ENCODE assay signal across 21 cellular contexts in genomic region chr2:99156901-99157300, GRCh38. TPM values are rescaled to one million over a fixed set of nuclear protein-coding genes. Genes with fewer than 3 reads are reported as not detected.
DNase-seq lines count a peak whose midpoint lies in the region; ATAC-seq, FAIRE-seq and TF ChIP-seq lines count a peak whose summit lies in the region.
"Had no signal": no experiment of that assay in that cellular context is flagged by ENCODE, and none has a peak within 500 bp of the region (broad histone marks: within the 10 kb centered on the region; RNA-seq: fewer than 3 reads in every experiment).

No MANE protein-coding gene starts in this region.

- intact Hi-C loops in naive thymus-derived CD4-positive, alpha-beta T cell (cut with micrococcal nuclease) = loop anchor here (10.0 kb wide), 5 partner anchors 338 to 1492 kb away; partner anchors contain the start of genes ACTR1B (in 1 of the 2), C2orf92 (in 1 of the 2), COA5 (in 1 of the 2) and INPP4A (in 1 of the 2)
- intact Hi-C loops in Right ventricle myocardium superior (cut with DNase I) = no loop called here

- peak overlapping the region in 8 of 10 donors; percentile 11 to 79 (median 34) for H3K4me3 Mint-ChIP-seq in naive thymus-derived CD4-positive, alpha-beta T cell
- H3K4me3 Mint-ChIP-seq: stimulated activated naive CD8-positive, alpha-beta T cell treated with anti-CD3 and anti-CD28 coated beads, Interleukin-15, amount 100 ng/mL, for 72 hours had no signal

- H3K4me1 ChIP-seq in naive thymus-derived CD4-positive, alpha-beta T cell (ENCODE audit: control insufficient read depth in 2 of 2, insufficient read depth in 2 of 2, low read length in 2 of 2) = peaks cover 15 to 18% of the 10 kb centered on the region in 2 donors
- H3K4me1 ChIP-seq: SJCRH30 had no signal

- no peak for FAIRE-seq in GM12891 (lab: Jason Lieb, UNC)

- DNase-seq in NCI-H82 (lab: John Stamatoyannopoulos, UW) (peak; percentile 19), NCI-H82 treated with DMSO at 0.1 percent for 48 hours (lab: John Stamatoyannopoulos, UW; ENCODE audit: unreplicated experiment) (no peak), GM12891 (ENCODE audit: insufficient read length, low spot score) (no peak), NCI-H345 (lab: John Stamatoyannopoulos, UW) (no peak), Right ventricle myocardium superior (no peak)
- no peak for DNase-seq in naive thymus-derived CD4-positive, alpha-beta T cell
- DNase-seq: activated CD4-positive, alpha-beta T cell treated with anti-CD3 and anti-CD28 coated beads, Interleukin-2, amount 50 U/mL, for 1 hour; activated T-cell treated with anti-CD3 and anti-CD28 coated beads, Interleukin-2, amount 50 U/mL, for 48 hours; amniotic stem cell; cerebellar nuclear complex; islet precursor cell; mammary epithelial cell; NCI-H1930; NCI-H446 treated with DMSO at 0.1 percent for 48 hours; SJCRH30; stimulated activated naive CD8-positive, alpha-beta T cell treated with anti-CD3 and anti-CD28 coated beads, Interleukin-15, amount 100 ng/mL, for 72 hours; T-helper 9 cell had no signal

- POLR2A ChIA-PET in naive thymus-derived CD4-positive, alpha-beta T cell (lab: Charles Lee) = interaction anchor here (1.6 to 3.8 kb wide), 3 partner anchors 10 to 24 kb away, joined by 4 to 31 read pairs (median 14); partner anchors contain the start of genes C2orf15, MITD1 and MRPL30

- no peaks in the 10 kb centered on the region for H3K9me3 ChIP-seq in naive thymus-derived CD4-positive, alpha-beta T cell (ENCODE audit: control insufficient read depth in 2 of 3, low read length in 3 of 3)
- H3K9me3 ChIP-seq: SJCRH30 had no signal

- peaks cover 5 to 23% (median 10%) of the 10 kb centered on the region in 3 experiments for H3K36me3 ChIP-seq in naive thymus-derived CD4-positive, alpha-beta T cell (ENCODE audit: control insufficient read depth in 2 of 3, insufficient read depth in 3 of 3, low read length in 3 of 3)
- H3K36me3 ChIP-seq: SJCRH30 had no signal

- no peak for ATAC-seq in naive thymus-derived CD4-positive, alpha-beta T cell
- no peak for ATAC-seq in GM21786 (IDR thresholded peaks at IDR 0.05; ENCODE audit: unreplicated experiment)
- ATAC-seq in Right ventricle myocardium superior (ENCODE audit: poor library complexity) = no peak
- ATAC-seq: stimulated activated naive CD8-positive, alpha-beta T cell treated with anti-CD3 and anti-CD28 coated beads, Interleukin-15, amount 100 ng/mL, for 72 hours had no signal

- TF ChIP-seq POLR2A in GM12891 (IDR thresholded peaks at IDR 0.05; ENCODE audit: low read depth, low read length) = no peak

- CTCF ChIA-PET in naive thymus-derived CD4-positive, alpha-beta T cell (lab: Charles Lee) = no interaction called here

- H3K36me3 Mint-ChIP-seq in naive thymus-derived CD4-positive, alpha-beta T cell = peaks cover 14 to 26% (median 21%) of the 10 kb centered on the region in 5 donors

- H3K27ac Mint-ChIP-seq in naive thymus-derived CD4-positive, alpha-beta T cell = peak overlapping the region in 4 of 9 donors; percentile 34 to 70 (median 59)

- no peak overlapping the region for H3K4me3 ChIP-seq in naive thymus-derived CD4-positive, alpha-beta T cell (ENCODE audit: low read length)
- H3K4me3 ChIP-seq: hepatocyte, SJCRH30 had no signal

- TF ChIP-seq CTCF in VCaP (conservative IDR thresholded peaks at IDR 0.05) = no peak

- peaks cover 21 to 47% (median 38%) of the 10 kb centered on the region in 7 donors for H3K4me1 Mint-ChIP-seq in naive thymus-derived CD4-positive, alpha-beta T cell

- no peaks in the 10 kb centered on the region for H3K27me3 ChIP-seq in naive thymus-derived CD4-positive, alpha-beta T cell (ENCODE audit: control insufficient read depth in 2 of 2, insufficient read depth in 2 of 2, low read length in 2 of 2)
- H3K27me3 ChIP-seq: hepatocyte, SJCRH30 had no signal

- no peaks in the 10 kb centered on the region for H3K27me3 Mint-ChIP-seq in naive thymus-derived CD4-positive, alpha-beta T cell
- H3K27me3 Mint-ChIP-seq: stimulated activated naive CD8-positive, alpha-beta T cell treated with anti-CD3 and anti-CD28 coated beads, Interleukin-15, amount 100 ng/mL, for 72 hours had no signal

- no peaks in the 10 kb centered on the region for H3K9me3 Mint-ChIP-seq in naive thymus-derived CD4-positive, alpha-beta T cell
- H3K9me3 Mint-ChIP-seq: stimulated activated naive CD8-positive, alpha-beta T cell treated with anti-CD3 and anti-CD28 coated beads, Interleukin-15, amount 100 ng/mL, for 72 hours had no signal

- peak overlapping the region; percentile 64 for H3K27ac ChIP-seq in VCaP
- H3K27ac ChIP-seq in naive thymus-derived CD4-positive, alpha-beta T cell (ENCODE audit: low read depth, low read length) = peak overlapping the region; percentile 19
- H3K27ac ChIP-seq: C4-2B, hepatocyte, SJCRH30 had no signal

TF ChIP-seq in GM12891, 5 proteins besides CTCF, POLR2A, EP300 and RAD21:
- TF ChIP-seq POU2F2 (IDR thresholded peaks at IDR 0.05; ENCODE audit: low read depth, low read length) (no peak), SPI1 (IDR thresholded peaks at IDR 0.05; ENCODE audit: low read depth, low read length) (peak; percentile 70), PAX5 (IDR thresholded peaks at IDR 0.05; ENCODE audit: insufficient read depth, low read length, severe bottlenecking) (no peak)

RNA-seq across cellular contexts. Expression of gene LIPT1, which starts 2.1 kb away (rescaled TPM):
- 6.4 TPM for polyA plus RNA-seq in GM12891 (2012; ENCODE audit: low read depth, missing spikeins)
- total RNA-seq in naive thymus-derived CD4-positive, alpha-beta T cell = 10 to 100 TPM in 4 of 5 experiments, 1 to 10 TPM in 1; 7.7 to 24.1 (median 15.9) TPM
- polyA plus RNA-seq in naive thymus-derived CD4-positive, alpha-beta T cell = 10 to 100 TPM; 21.2 to 28.6 TPM
- 7.6 TPM for total RNA-seq in Right ventricle myocardium superior

RNA-seq across cellular contexts. Expression of gene TSGA10, which starts 2.2 kb away (rescaled TPM):
- polyA plus RNA-seq in GM12891 (2012; ENCODE audit: low read depth, missing spikeins) = 3.3 TPM
- total RNA-seq in naive thymus-derived CD4-positive, alpha-beta T cell = 10 to 100 TPM in 3 of 5 experiments, 1 to 10 TPM in 2; 3.5 to 31.7 (median 12.6) TPM
- 10 to 100 TPM; 18.6 to 29.5 TPM for polyA plus RNA-seq in naive thymus-derived CD4-positive, alpha-beta T cell
- total RNA-seq in Right ventricle myocardium superior = 3.4 TPM

RNA-seq across cellular contexts. Expression of gene C2orf15, which starts 15.4 kb away (rescaled TPM):
- polyA plus RNA-seq in GM12891 (2012; ENCODE audit: low read depth, missing spikeins) = 1.2 TPM
- 1 to 10 TPM in 4 of 5 experiments, under 1 TPM in 1; 0.48 to 3.8 (median 3.1) TPM for total RNA-seq in naive thymus-derived CD4-positive, alpha-beta T cell
- polyA plus RNA-seq in naive thymus-derived CD4-positive, alpha-beta T cell = 1 to 10 TPM; 7.2 to 7.8 TPM
- total RNA-seq in Right ventricle myocardium superior = 0.22 TPM

RNA-seq across cellular contexts. Expression of gene MITD1, which starts 24.0 kb away (rescaled TPM):
- polyA plus RNA-seq in GM12891 (2012; ENCODE audit: low read depth, missing spikeins) = 40.6 TPM
- total RNA-seq in naive thymus-derived CD4-positive, alpha-beta T cell = 10 to 100 TPM; 26.8 to 80.5 (median 73.8) TPM
- 10 to 100 TPM; 44.6 to 52.2 TPM for polyA plus RNA-seq in naive thymus-derived CD4-positive, alpha-beta T cell
- total RNA-seq in Right ventricle myocardium superior = 15.0 TPM

RNA-seq across cellular contexts. Expression of gene MRPL30, which starts 24.1 kb away (rescaled TPM):
- polyA plus RNA-seq in GM12891 (2012; ENCODE audit: low read depth, missing spikeins) = 29.2 TPM
- total RNA-seq in naive thymus-derived CD4-positive, alpha-beta T cell = 10 to 100 TPM; 16.1 to 26.0 (median 21.9) TPM
- polyA plus RNA-seq in naive thymus-derived CD4-positive, alpha-beta T cell = 10 to 100 TPM; 19.3 to 20.5 TPM
- 36.0 TPM for total RNA-seq in Right ventricle myocardium superior
